ENCODE assay signal across 16 cellular contexts in genomic region chr2:234670052-234670451, GRCh38.
DNase-seq lines count a peak whose midpoint lies in the region; ATAC-seq, FAIRE-seq and TF ChIP-seq lines count a peak whose summit lies in the region.
"Had no signal": no experiment of that assay in that cellular context is flagged by ENCODE, and none has a peak within 500 bp of the region (broad histone marks: within the 10 kb centered on the region; RNA-seq: fewer than 3 reads in every experiment).

No MANE protein-coding gene starts in this region.

- 4% methylated on average over 3 of the region's 3 CpGs for WGBS in mesenchymal stem cell

- no peak overlapping the region for H2AFZ ChIP-seq in PC-3 (ENCODE audit: low read length)
- H2AFZ ChIP-seq in endothelial cell of umbilical vein (ENCODE audit: low read depth, low read length): no peak overlapping the region
- H2AFZ ChIP-seq in mesenchymal stem cell (ENCODE audit: low read depth, low read length): no peak overlapping the region
- H2AFZ ChIP-seq: hepatocyte had no signal

- H3K36me3 Mint-ChIP-seq in stimulated activated effector memory CD8-positive, alpha-beta T cell treated with anti-CD3 and anti-CD28 coated beads, Interleukin-12 subunit alpha, Interleukin-12 subunit beta, amount 100 ng/mL, for 72 hours: no peaks in the 10 kb centered on the region

- no peak overlapping the region for H3K18ac ChIP-seq in mesenchymal stem cell (ENCODE audit: low read depth in 1 of 2, low read length in 2 of 2)

- H3K27me3 ChIP-seq in PC-3 (ENCODE audit: low read length): no peaks in the 10 kb centered on the region
- peaks cover 0 to 4% of the 10 kb centered on the region in 2 experiments for H3K27me3 ChIP-seq in endothelial cell of umbilical vein (ENCODE audit: control insufficient read depth in 2 of 2, insufficient read depth in 2 of 2, low read length in 2 of 2)
- no peaks in the 10 kb centered on the region for H3K27me3 ChIP-seq in mesenchymal stem cell (ENCODE audit: control insufficient read depth in 1 of 2, insufficient read depth in 1 of 2, low read length in 2 of 2)
- H3K27me3 ChIP-seq: hepatocyte, tibial nerve had no signal

- H3K27ac ChIP-seq in PC-3 (ENCODE audit: low read length): no peak overlapping the region
- no peak overlapping the region for H3K27ac ChIP-seq in endothelial cell of umbilical vein (ENCODE audit: insufficient read depth, low read depth, low read length)
- H3K27ac ChIP-seq in mesenchymal stem cell (ENCODE audit: low read length, poor library complexity, severe bottlenecking): peak overlapping the region; percentile 42
- H3K27ac ChIP-seq: hepatocyte, tibial nerve had no signal

- no peaks in the 10 kb centered on the region for H3K9me3 ChIP-seq in PC-3 (ENCODE audit: low read length)
- no peaks in the 10 kb centered on the region for H3K9me3 ChIP-seq in endothelial cell of umbilical vein (replicated peaks; ENCODE audit: control insufficient read depth, insufficient read depth, low read length)
- H3K9me3 ChIP-seq in mesenchymal stem cell (ENCODE audit: control insufficient read depth, low read length): peaks cover 3% of the 10 kb centered on the region
- H3K9me3 ChIP-seq: tibial nerve had no signal

- H3K4me1 Mint-ChIP-seq in stimulated activated effector memory CD8-positive, alpha-beta T cell treated with anti-CD3 and anti-CD28 coated beads, Interleukin-12 subunit alpha, Interleukin-12 subunit beta, amount 100 ng/mL, for 72 hours: no peaks in the 10 kb centered on the region

- no peak for TF ChIP-seq POLR2A in endothelial cell of umbilical vein (IDR thresholded peaks at IDR 0.05; ENCODE audit: low read depth, low read length)

- in situ Hi-C loops in Caki2 (cut with HindIII; ENCODE audit: low pct_unique_long_range_greater_than_20kb, low sequenced_read_pairs): no loop called here

- ATAC-seq in PC-3 (peak; percentile 45), GM18519 (IDR thresholded peaks at IDR 0.05; ENCODE audit: low FRiP score, unreplicated experiment) (no peak)
- ATAC-seq in stimulated activated effector memory CD8-positive, alpha-beta T cell treated with anti-CD3 and anti-CD28 coated beads, Interleukin-12 subunit alpha, Interleukin-12 subunit beta, amount 100 ng/mL, for 72 hours: no peak
- ATAC-seq: effector memory CD8-positive, alpha-beta T cell; left ventricle myocardium superior had no signal

- peaks cover 14% of the 10 kb centered on the region for H3K4me1 ChIP-seq in PC-3 (ENCODE audit: insufficient read depth, low read length)
- peaks cover 16% of the 10 kb centered on the region for H3K4me1 ChIP-seq in endothelial cell of umbilical vein (ENCODE audit: control insufficient read depth, extremely low read depth, insufficient read depth, low read length)
- peaks cover 19% of the 10 kb centered on the region for H3K4me1 ChIP-seq in mesenchymal stem cell (ENCODE audit: control insufficient read depth, insufficient read depth, low read depth, low read length)

- H2BK5ac ChIP-seq in mesenchymal stem cell (ENCODE audit: low read depth, low read length, poor library complexity, severe bottlenecking): no peak overlapping the region

- no peaks in the 10 kb centered on the region for H3K9me3 Mint-ChIP-seq in stimulated activated effector memory CD8-positive, alpha-beta T cell treated with anti-CD3 and anti-CD28 coated beads, Interleukin-12 subunit alpha, Interleukin-12 subunit beta, amount 100 ng/mL, for 72 hours
- H3K9me3 Mint-ChIP-seq: effector memory CD8-positive, alpha-beta T cell; T-helper 2 cell treated with Interferon-gamma antibody and Interleukin-4, amounts not matched to agents 5 μg/mL and 100 μg/mL, for 36 hours had no signal

- H3K79me1 ChIP-seq in mesenchymal stem cell (replicated peaks; ENCODE audit: low read length, poor library complexity, severe bottlenecking): no peaks in the 10 kb centered on the region

- TF ChIP-seq CTCF in PC-3 (conservative IDR thresholded peaks at IDR 0.05; ENCODE audit: low read depth, low read length) (no peak), endothelial cell of umbilical vein (IDR thresholded peaks at IDR 0.05; ENCODE audit: extremely low read depth in 1 of 2, insufficient read depth in 1 of 2, low read depth in 1 of 2, low read length in 2 of 2) (no peak)

- intact Hi-C loops in PC-3 (cut with micrococcal nuclease) (loop anchor here (10.0 kb wide), 1 partner anchor 115 kb away; no protein-coding TSS in a partner anchor), endothelial cell of umbilical vein (cut with micrococcal nuclease) (no loop called here), posterior vena cava (cut with DNase I) (no loop called here)

- no peaks in the 10 kb centered on the region for H3K9me1 ChIP-seq in endothelial cell of umbilical vein (replicated peaks; ENCODE audit: control insufficient read depth, extremely low read depth, insufficient read depth, low read length)

- peak; percentile 33 for FAIRE-seq in endothelial cell of umbilical vein (lab: Jason Lieb, UNC)

- no peaks in the 10 kb centered on the region for H3K9me2 ChIP-seq in PC-3 (replicated peaks; ENCODE audit: low read length)

- no peak overlapping the region for H4K8ac ChIP-seq in mesenchymal stem cell (ENCODE audit: low read length)

- H3K36me3 ChIP-seq in PC-3 (ENCODE audit: low read depth, low read length): no peaks in the 10 kb centered on the region
- no peaks in the 10 kb centered on the region for H3K36me3 ChIP-seq in endothelial cell of umbilical vein (ENCODE audit: control insufficient read depth in 2 of 2, extremely low read depth in 1 of 2, insufficient read depth in 2 of 2, low read length in 2 of 2)
- no peaks in the 10 kb centered on the region for H3K36me3 ChIP-seq in mesenchymal stem cell (ENCODE audit: control insufficient read depth in 1 of 2, insufficient read depth in 2 of 2, low read depth in 1 of 2, low read length in 2 of 2)
- H3K36me3 ChIP-seq: tibial nerve had no signal

- no peak overlapping the region for H3K14ac ChIP-seq in mesenchymal stem cell (ENCODE audit: low read length in 2 of 2)

- no peak overlapping the region for H3K4me3 ChIP-seq in PC-3 (ENCODE audit: low read length)
- H3K4me3 ChIP-seq in endothelial cell of umbilical vein (replicated peaks in 1 of 3; ENCODE audit: insufficient read depth in 1 of 3, low read depth in 1 of 3, low read length in 3 of 3): no peak overlapping the region
- H3K4me3 ChIP-seq in mesenchymal stem cell (ENCODE audit: insufficient read depth in 1 of 2, low read depth in 1 of 2, low read length in 2 of 2): no peak overlapping the region
- H3K4me3 ChIP-seq: hepatocyte, tibial nerve had no signal

- no peak overlapping the region for H2BK15ac ChIP-seq in mesenchymal stem cell (ENCODE audit: low read depth, poor library complexity, severe bottlenecking)

- H3K4ac ChIP-seq in mesenchymal stem cell (ENCODE audit: low read depth in 1 of 2, low read length in 2 of 2): no peak overlapping the region

- H2BK120ac ChIP-seq in mesenchymal stem cell (ENCODE audit: low read depth, low read length): no peak overlapping the region

- CTCF ChIA-PET in PC-3 (lab: Charles Lee): no interaction called here
- CTCF ChIA-PET in endothelial cell of umbilical vein (lab: Charles Lee): interaction anchor here (1.6 kb wide), 1 partner anchor 125 kb away, joined by 4 read pairs; no protein-coding TSS in a partner anchor

- no peak overlapping the region for H3K23ac ChIP-seq in mesenchymal stem cell (ENCODE audit: low read length in 2 of 2)

- dilution Hi-C loops in endothelial cell of umbilical vein (cut with MboI; ENCODE audit: extremely low pct_ligation_motif_present, low sequenced_read_pairs): no loop called here

- POLR2A ChIA-PET in PC-3 (lab: Charles Lee; ENCODE audit: unreplicated experiment): no interaction called here
- POLR2A ChIA-PET in endothelial cell of umbilical vein (lab: Charles Lee): no interaction called here

- BruUV-seq in PC-3 (replicated peaks; lab: Mats Ljungman, UMichigan) (no TSS peak), endothelial cell of umbilical vein (replicated peaks; lab: Mats Ljungman, UMichigan) (no TSS peak)

- DNase-seq in Caki2 (ENCODE audit: low read depth) (peak; percentile 36), PC-3 (peak; percentile 70), endothelial cell of umbilical vein (ENCODE audit: low read depth, low spot score) (peak; percentile 39), mesenchymal stem cell (peak; percentile 86), posterior vena cava (ENCODE audit: low spot score) (no peak), D341Med (ENCODE audit: low spot score) (no peak)
- DNase-seq in stimulated activated effector memory CD8-positive, alpha-beta T cell treated with anti-CD3 and anti-CD28 coated beads, Interleukin-12 subunit alpha, Interleukin-12 subunit beta, amount 100 ng/mL, for 72 hours (ENCODE audit: low spot score in 2 of 2): no peak
- DNase-seq: activated CD4-positive, alpha-beta T cell treated with anti-CD3 and anti-CD28 coated beads, Interleukin-2, amount 50 U/mL, for 1 hour; effector memory CD8-positive, alpha-beta T cell; KG1; left ventricle myocardium superior; NCI-H524 treated with DMSO at 0.1 percent for 48 hours had no signal

- H4K20me1 ChIP-seq in PC-3 (ENCODE audit: low read length) (no peaks in the 10 kb centered on the region), endothelial cell of umbilical vein (replicated peaks; ENCODE audit: control insufficient read depth, extremely low read depth, insufficient read depth, low read length) (no peaks in the 10 kb centered on the region)

- H2AK5ac ChIP-seq in mesenchymal stem cell (ENCODE audit: low read length, severe bottlenecking): peak overlapping the region; percentile 93

- H3K79me2 ChIP-seq in PC-3 (ENCODE audit: low read length) (no peaks in the 10 kb centered on the region), endothelial cell of umbilical vein (ENCODE audit: control insufficient read depth, insufficient read depth, low read length) (no peaks in the 10 kb centered on the region)
- H3K79me2 ChIP-seq: hepatocyte had no signal

- H3K9ac ChIP-seq in PC-3 (ENCODE audit: low read length) (no peak overlapping the region), endothelial cell of umbilical vein (replicated peaks; ENCODE audit: extremely low read depth, insufficient read depth, low read length) (no peak overlapping the region), mesenchymal stem cell (ENCODE audit: low read length) (no peak overlapping the region)

- H3K4me2 ChIP-seq in PC-3 (ENCODE audit: low read length): peak overlapping the region; percentile 15
- H3K4me2 ChIP-seq in endothelial cell of umbilical vein (ENCODE audit: insufficient read depth, low read length): peak overlapping the region; percentile 8
- no peak overlapping the region for H3K4me2 ChIP-seq in mesenchymal stem cell (ENCODE audit: low read length, poor library complexity, severe bottlenecking)
- H3K4me2 ChIP-seq: hepatocyte had no signal

- no peak overlapping the region for H3K27ac Mint-ChIP-seq in stimulated activated effector memory CD8-positive, alpha-beta T cell treated with anti-CD3 and anti-CD28 coated beads, Interleukin-12 subunit alpha, Interleukin-12 subunit beta, amount 100 ng/mL, for 72 hours
- H3K27ac Mint-ChIP-seq: effector memory CD8-positive, alpha-beta T cell; T-helper 2 cell treated with Interferon-gamma antibody and Interleukin-4, amounts not matched to agents 5 μg/mL and 100 μg/mL, for 36 hours had no signal

- H3F3A ChIP-seq in PC-3 (ENCODE audit: low read length, unreplicated experiment): no peaks in the 10 kb centered on the region

- H2BK12ac ChIP-seq in mesenchymal stem cell (ENCODE audit: low read length in 2 of 2): no peak overlapping the region

- H3K4me3 Mint-ChIP-seq in stimulated activated effector memory CD8-positive, alpha-beta T cell treated with anti-CD3 and anti-CD28 coated beads, Interleukin-12 subunit alpha, Interleukin-12 subunit beta, amount 100 ng/mL, for 72 hours: no peak overlapping the region
- H3K4me3 Mint-ChIP-seq: effector memory CD8-positive, alpha-beta T cell; T-helper 2 cell treated with Interferon-gamma antibody and Interleukin-4, amounts not matched to agents 5 μg/mL and 100 μg/mL, for 36 hours had no signal

- H4K91ac ChIP-seq in mesenchymal stem cell (ENCODE audit: low read length): no peak overlapping the region

Comparison
In these comparisons a context has a peak if more than half of its experiments do, and no peak if none do; other contexts are left out.
1. DNase-seq: peak in Caki2 (single experiment), PC-3 (single experiment), endothelial cell of umbilical vein (single experiment) and mesenchymal stem cell (single experiment); none in stimulated activated effector memory CD8-positive, alpha-beta T cell treated with anti-CD3 and anti-CD28 coated beads, Interleukin-12 subunit alpha, Interleukin-12 subunit beta, amount 100 ng/mL, for 72 hours (0 of 2), posterior vena cava (single experiment) and D341Med (single experiment).